ENCODE assay signal across 4 cellular contexts in the genomic region with DNA sequence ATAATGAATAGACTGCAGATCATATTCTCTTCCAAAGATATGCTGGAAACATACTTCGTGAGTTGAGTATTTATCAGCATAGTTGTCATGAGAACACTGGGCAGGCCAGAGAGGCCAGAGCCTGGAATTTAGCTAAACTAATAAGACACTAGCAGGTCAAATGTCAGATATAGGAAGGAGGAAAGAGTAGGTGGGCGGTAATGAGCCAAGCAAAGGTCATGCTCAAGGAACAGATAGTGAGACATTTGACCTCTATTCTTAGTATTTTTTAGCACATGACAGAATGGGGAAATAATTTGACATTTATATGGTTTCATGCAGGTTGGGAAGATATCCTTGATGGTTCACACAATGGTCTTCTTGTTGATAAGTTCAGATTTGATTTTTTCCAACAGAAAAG.
A peak's percentile ranks its signal among the peaks of the same experiment; 100 is the strongest.
DNase-seq lines count a peak whose midpoint lies in the region; ATAC-seq, FAIRE-seq and TF ChIP-seq lines count a peak whose summit lies in the region.
"Not testable (repeated sequence)": the region's sequence is repeated elsewhere in the genome, so short reads cannot be mapped to it uniquely, and the experiment has no call there.

No MANE protein-coding gene starts in this region.

- not testable (repeated sequence) for H3K27ac ChIP-seq in K562 (ENCODE audit: extremely low read depth, low read depth, low read length)

- not testable (repeated sequence) for H3K4me3 ChIP-seq in K562

- not testable (repeated sequence) for H3K36me3 ChIP-seq in K562 (ENCODE audit: control insufficient read depth, insufficient read depth, low read length)

- TF ChIP-seq EP300 in K562 (IDR thresholded peaks at IDR 0.05; ENCODE audit: low read length): not testable (repeated sequence)

- peak; percentile 20 for FAIRE-seq in GM12891 (lab: Jason Lieb, UNC)
- peak; percentile 42 for FAIRE-seq in K562 (lab: Jason Lieb, UNC)

- H3K36me3 Mint-ChIP-seq in stimulated activated naive B cell treated with anti-CD40 and anti-IgM and Interleukin-4, amounts not matched to agents 10 μg/mL and 1 μg/mL and 100 μg/mL, for 72 hours: not testable (repeated sequence)

- H3K4me1 ChIP-seq in K562 (replicated peaks in 1 of 2; ENCODE audit: control insufficient read depth in 2 of 2, insufficient read depth in 2 of 2, low read length in 2 of 2): not testable (repeated sequence)

- H3K79me2 ChIP-seq in K562 (ENCODE audit: control insufficient read depth, insufficient read depth, low read length): not testable (repeated sequence)

- TF ChIP-seq CTCF in K562 (IDR thresholded peaks at IDR 0.05 in 2 of 3, conservative IDR thresholded peaks at IDR 0.05 in 1 of 3; ENCODE audit: insufficient read depth in 2 of 3, low read depth in 1 of 3, low read length in 3 of 3): not testable (repeated sequence)

- POLR2A ChIA-PET in K562 (lab: Yijun Ruan, JAX): not testable (repeated sequence)

- peaks cover 12 to 31% of the 10 kb centered on the region in 2 donors for H3K27me3 Mint-ChIP-seq in stimulated activated naive B cell treated with anti-CD40 and anti-IgM and Interleukin-4, amounts not matched to agents 10 μg/mL and 1 μg/mL and 100 μg/mL, for 72 hours

- in situ Hi-C loops in SK-MEL-5 (cut with HindIII; ENCODE audit: low pct_unique_long_range_greater_than_20kb, low sequenced_read_pairs): not testable (repeated sequence)
- in situ Hi-C loops in K562 (cut with MboI): loop anchor here (25.0 kb wide), 1 partner anchor 351 kb away; no protein-coding TSS in a partner anchor

- H3K27ac Mint-ChIP-seq in stimulated activated naive B cell treated with anti-CD40 and anti-IgM and Interleukin-4, amounts not matched to agents 10 μg/mL and 1 μg/mL and 100 μg/mL, for 72 hours: peak overlapping the region; percentile 60

- not testable (repeated sequence) for H3K27me3 ChIP-seq in K562 (ENCODE audit: control insufficient read depth in 2 of 2, insufficient read depth in 2 of 2, low read length in 2 of 2)

- not testable (repeated sequence) for TF ChIP-seq RAD21 in K562 (CRISPR knock-in tag; conservative IDR thresholded peaks at IDR 0.05 in 1 of 2, IDR thresholded peaks at IDR 0.05 in 1 of 2)

- CTCF ChIA-PET in K562 (lab: Yijun Ruan, JAX; ENCODE audit: low intra/inter-chr PET ratio): not testable (repeated sequence)

- H3K4me1 Mint-ChIP-seq in stimulated activated naive B cell treated with anti-CD40 and anti-IgM and Interleukin-4, amounts not matched to agents 10 μg/mL and 1 μg/mL and 100 μg/mL, for 72 hours: peaks cover 3 to 13% of the 10 kb centered on the region in 2 donors

- intact Hi-C loops in K562 (cut with micrococcal nuclease): not testable (repeated sequence)

- H3K4me3 Mint-ChIP-seq in stimulated activated naive B cell treated with anti-CD40 and anti-IgM and Interleukin-4, amounts not matched to agents 10 μg/mL and 1 μg/mL and 100 μg/mL, for 72 hours: peak overlapping the region; percentile 16 to 22

- not testable (repeated sequence) for H4K20me1 ChIP-seq in K562 (replicated peaks; ENCODE audit: control insufficient read depth, insufficient read depth, low read length)

- WGBS in K562 (ENCODE audit: insufficient coverage, low coverage, missing lambda C conversion rate): no CpG with 5 or more reads among the region's 2 CpGs

- not testable (repeated sequence) for BruUV-seq in K562 (replicated peaks; lab: Mats Ljungman, UMichigan)

- not testable (repeated sequence) for H3K9me3 Mint-ChIP-seq in stimulated activated naive B cell treated with anti-CD40 and anti-IgM and Interleukin-4, amounts not matched to agents 10 μg/mL and 1 μg/mL and 100 μg/mL, for 72 hours

- not testable (repeated sequence) for H2AFZ ChIP-seq in K562 (ENCODE audit: low read depth, low read length)

- DNase-seq in GM12891 (ENCODE audit: insufficient read length, low spot score); K562 (ENCODE audit: extremely low read depth in 1 of 4, low spot score in 3 of 4); stimulated activated naive B cell treated with anti-CD40 and anti-IgM and Interleukin-4, amounts not matched to agents 10 μg/mL and 1 μg/mL and 100 μg/mL, for 72 hours: not testable (repeated sequence)
- DNase-seq in SK-MEL-5 (ENCODE audit: low read depth, low spot score): peak; percentile 52

- not testable (repeated sequence) for TF ChIP-seq POLR2A in GM12891 (IDR thresholded peaks at IDR 0.05; ENCODE audit: low read depth, low read length); K562 (conservative IDR thresholded peaks at IDR 0.05)

- ATAC-seq in K562: not testable (repeated sequence)
- peak; percentile 61 to 64 for ATAC-seq in stimulated activated naive B cell treated with anti-CD40 and anti-IgM and Interleukin-4, amounts not matched to agents 10 μg/mL and 1 μg/mL and 100 μg/mL, for 72 hours (replicated peaks)

- H3K9ac ChIP-seq in K562 (ENCODE audit: insufficient read depth in 1 of 2, low read depth in 2 of 2, low read length in 2 of 2): not testable (repeated sequence)

- not testable (repeated sequence) for H3K4me2 ChIP-seq in K562 (ENCODE audit: insufficient read depth, low read length)

- H3K9me1 ChIP-seq in K562 (ENCODE audit: control insufficient read depth, insufficient read depth, low read length): not testable (repeated sequence)

- H3K9me3 ChIP-seq in K562 (replicated peaks; ENCODE audit: control insufficient read depth, insufficient read depth, low read depth, low read length): not testable (repeated sequence)
